29 cellular contexts compared by ENCODE assay signal in the genomic region with DNA sequence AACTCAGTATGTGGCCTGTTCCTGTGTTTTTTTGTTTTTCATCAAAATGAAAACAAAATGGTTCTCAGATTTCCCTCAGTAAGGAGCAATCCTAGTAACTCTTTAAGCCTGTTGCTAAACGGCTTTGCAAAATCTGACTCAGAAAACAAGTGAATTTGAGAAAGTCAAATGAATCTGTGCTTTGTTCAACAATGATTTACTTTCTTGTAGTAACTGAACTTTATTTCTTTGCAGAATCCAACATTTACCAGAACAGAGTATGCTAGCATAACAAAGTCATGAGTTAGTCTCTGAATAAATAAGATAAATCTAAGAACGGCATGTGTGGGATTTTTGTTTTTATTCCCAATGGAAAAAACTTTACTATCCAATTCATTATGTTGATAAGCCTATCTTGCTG.
DNase-seq lines count a peak whose midpoint lies in the region; ATAC-seq, FAIRE-seq and TF ChIP-seq lines count a peak whose summit lies in the region.
"Had no signal": no experiment of that assay in that cellular context is flagged by ENCODE, and none has a peak within 500 bp of the region (broad histone marks: within the 10 kb centered on the region; RNA-seq: fewer than 3 reads in every experiment).

No MANE protein-coding gene starts in this region.

- H3K4me2 ChIP-seq in astrocyte (ENCODE audit: low read length) (no peak overlapping the region), osteoblast (ENCODE audit: insufficient read depth, low read length) (peak overlapping the region; percentile 38)
- H3K4me2 ChIP-seq: BLaER1, KMS-11 had no signal

- no peak overlapping the region for H3K9ac ChIP-seq in astrocyte (ENCODE audit: low read length)
- H3K9ac ChIP-seq: BLaER1, KMS-11 had no signal

- H3K9me3 ChIP-seq in AG04450 (ENCODE audit: control insufficient read depth, insufficient read depth, low read length) (no peaks in the 10 kb centered on the region), astrocyte (ENCODE audit: insufficient read depth, low read depth, low read length) (no peaks in the 10 kb centered on the region), osteoblast (ENCODE audit: low read depth, low read length) (no peaks in the 10 kb centered on the region), testis (no peaks in the 10 kb centered on the region)
- H3K9me3 ChIP-seq: BLaER1, lower lobe of right lung had no signal

- H3K27me3 ChIP-seq in AG04450 (ENCODE audit: control insufficient read depth, insufficient read depth, low read length) = no peaks in the 10 kb centered on the region
- no peaks in the 10 kb centered on the region for H3K27me3 ChIP-seq in astrocyte (ENCODE audit: insufficient read depth, low read length)
- H3K27me3 ChIP-seq in osteoblast (ENCODE audit: insufficient read depth, low read length) = no peaks in the 10 kb centered on the region
- no peaks in the 10 kb centered on the region for H3K27me3 ChIP-seq in testis
- H3K27me3 ChIP-seq: BLaER1, cardiac muscle cell had no signal

- peak; percentile 63 for FAIRE-seq in astrocyte (lab: Jason Lieb, UNC)
- FAIRE-seq: keratinocyte had no signal

- 58 to 63% methylated on average over 2 of the region's 2 CpGs for whole genome bisulfite sequencing in testis, 2 donors

- H3K9me3 Mint-ChIP-seq in astrocyte (ENCODE audit: unreplicated experiment) = no peaks in the 10 kb centered on the region
- H3K9me3 Mint-ChIP-seq: neural crest cell, T-cell, type B pancreatic cell had no signal

- no peak for TF ChIP-seq CTCF in AG04450 (IDR thresholded peaks at IDR 0.05; ENCODE audit: low read depth, low read length)
- no peak for TF ChIP-seq CTCF in astrocyte (IDR thresholded peaks at IDR 0.05; ENCODE audit: insufficient read depth, low read depth, low read length)
- TF ChIP-seq CTCF in osteoblast (IDR thresholded peaks at IDR 0.05; ENCODE audit: extremely low read depth, low read depth, low read length) = no peak
- no peak for TF ChIP-seq CTCF in testis (IDR thresholded peaks at IDR 0.05)

- CTCF ChIA-PET in AG04450 (lab: Charles Lee) = interaction anchor here (0.6 to 1.3 kb wide), 2 partner anchors 16 to 69 kb away, joined by 4 read pairs; no protein-coding TSS in a partner anchor

- H3K27ac Mint-ChIP-seq in astrocyte (ENCODE audit: unreplicated experiment) = no peak overlapping the region
- H3K27ac Mint-ChIP-seq: activated CD8-positive, alpha-beta T cell treated with anti-CD3 and anti-CD28 coated beads, Interleukin-2, amount 10 ng/mL, durations not matched to agents 7 days and 5 days; T-cell; type B pancreatic cell had no signal

- H3K4me1 ChIP-seq in astrocyte (ENCODE audit: insufficient read depth, low read length) (peaks cover 9% of the 10 kb centered on the region), osteoblast (ENCODE audit: insufficient read depth, low read length) (peaks cover 11% of the 10 kb centered on the region), testis (no peaks in the 10 kb centered on the region)
- H3K4me1 ChIP-seq: BLaER1, lower lobe of right lung had no signal

- ATAC-seq in HG03432 (IDR thresholded peaks at IDR 0.05; ENCODE audit: unreplicated experiment) = no peak
- ATAC-seq: activated CD8-positive, alpha-beta T cell treated with anti-CD3 and anti-CD28 coated beads, Interleukin-2, amount 10 ng/mL, durations not matched to agents 7 days and 5 days; lower lobe of right lung; Panc1; T-cell had no signal

- no peak for TF ChIP-seq POLR2A in testis (IDR thresholded peaks at IDR 0.05)

- H3K36me3 Mint-ChIP-seq in astrocyte (ENCODE audit: low read depth, unreplicated experiment) = no peaks in the 10 kb centered on the region

- H4K20me1 ChIP-seq in astrocyte (ENCODE audit: insufficient read depth, low read length) (no peaks in the 10 kb centered on the region), osteoblast (ENCODE audit: insufficient read depth, low read length) (no peaks in the 10 kb centered on the region)
- H4K20me1 ChIP-seq: BLaER1 had no signal

- peaks cover 13% of the 10 kb centered on the region for H3K4me1 Mint-ChIP-seq in astrocyte (ENCODE audit: low read depth, unreplicated experiment)
- H3K4me1 Mint-ChIP-seq: neural crest cell had no signal

- H3K27ac ChIP-seq in AG04450 (ENCODE audit: low read depth, low read length) (no peak overlapping the region), astrocyte (ENCODE audit: low read depth, low read length) (no peak overlapping the region), osteoblast (ENCODE audit: low read depth, low read length) (peak overlapping the region; percentile 68), testis (no peak overlapping the region)
- H3K27ac ChIP-seq: BLaER1, cardiac muscle cell, KMS-11, lower lobe of right lung had no signal

- no peak overlapping the region for H3K4me3 Mint-ChIP-seq in astrocyte (ENCODE audit: unreplicated experiment)
- H3K4me3 Mint-ChIP-seq: activated CD8-positive, alpha-beta T cell treated with anti-CD3 and anti-CD28 coated beads, Interleukin-2, amount 10 ng/mL, durations not matched to agents 7 days and 5 days; neural crest cell; T-cell; type B pancreatic cell had no signal

- POLR2A ChIA-PET in AG04450 (lab: Yijun Ruan, JAX) = no interaction called here

- intact Hi-C loops in testis (cut with DNase I; ENCODE audit: low total_unique reads) = no loop called here

- H2AFZ ChIP-seq in astrocyte (ENCODE audit: low read depth, low read length) (no peak overlapping the region), osteoblast (ENCODE audit: low read length) (no peak overlapping the region)

- DNase-seq in AG04450 (ENCODE audit: low read depth, low spot score) = peak; percentile 6
- DNase-seq in astrocyte (ENCODE audit: low read depth) = peak; percentile 81
- peak; percentile 43 for DNase-seq in fibroblast of peridontal ligament (ENCODE audit: extremely low read depth)
- peak; percentile 62 for DNase-seq in osteoblast (ENCODE audit: insufficient read length, low spot score, missing footprints)
- no peak for DNase-seq in nucleus accumbens (lab: John Stamatoyannopoulos, UW)
- DNase-seq in NCI-H1417 (lab: John Stamatoyannopoulos, UW) = no peak
- no peak for DNase-seq in testis
- DNase-seq: activated CD4-positive, CD25-positive, alpha-beta regulatory T cell treated with anti-CD3 and anti-CD28 coated beads, Interleukin-2, amount 50 U/mL, for 72 hours; activated CD8-positive, alpha-beta T cell treated with anti-CD3 and anti-CD28 coated beads, Interleukin-2, amount 10 ng/mL, durations not matched to agents 7 days and 5 days; activated gamma-delta T cell treated with Interleukin-2 at 50 U/mL for 16 hours; activated T-cell treated with anti-CD3 and anti-CD28 coated beads for 4 hours; Calu3; DND-41; H7; lower lobe of right lung; MV-4-11; NCI-H1694; NCI-H2171 treated with DMSO at 0.1 percent for 48 hours; NCI-H524 treated with DMSO at 0.1 percent for 48 hours; stimulated activated CD8-positive, alpha-beta memory T cell treated with anti-CD3 and anti-CD28 coated beads, Interleukin-4, amount 100 ng/mL, for 48 hours; T-cell had no signal

- no peaks in the 10 kb centered on the region for H3K27me3 Mint-ChIP-seq in astrocyte (ENCODE audit: low read depth, unreplicated experiment)
- H3K27me3 Mint-ChIP-seq: T-cell, type B pancreatic cell had no signal

- H3K36me3 ChIP-seq in astrocyte (ENCODE audit: insufficient read depth, low read length) = no peaks in the 10 kb centered on the region
- no peaks in the 10 kb centered on the region for H3K36me3 ChIP-seq in osteoblast (ENCODE audit: insufficient read depth, low read length)
- no peaks in the 10 kb centered on the region for H3K36me3 ChIP-seq in testis (ENCODE audit: low read depth, missing control alignments)
- H3K36me3 ChIP-seq: cardiac muscle cell, lower lobe of right lung had no signal

- H3K79me2 ChIP-seq in astrocyte (ENCODE audit: insufficient read depth, low read length) = no peaks in the 10 kb centered on the region
- no peaks in the 10 kb centered on the region for H3K79me2 ChIP-seq in osteoblast (ENCODE audit: insufficient read depth, low read length)

- H3K4me3 ChIP-seq in AG04450 (ENCODE audit: low read depth, low read length) = no peak overlapping the region
- H3K4me3 ChIP-seq in astrocyte (ENCODE audit: insufficient read depth, low read depth, low read length) = no peak overlapping the region
- H3K4me3 ChIP-seq in osteoblast (ENCODE audit: insufficient read depth, low read length) = no peak overlapping the region
- H3K4me3 ChIP-seq in testis = no peak overlapping the region
- H3K4me3 ChIP-seq: BLaER1, cardiac muscle cell, lower lobe of right lung had no signal

Comparison
In these comparisons a context has a peak if more than half of its experiments do, and no peak if none do; other contexts are left out.
1. DNase-seq: peak in AG04450 (single experiment), astrocyte (single experiment), fibroblast of peridontal ligament (single experiment) and osteoblast (single experiment); none in nucleus accumbens (0 of 56), NCI-H1417 (0 of 3) and testis (single experiment).